18 cellular contexts compared by ENCODE assay signal in genomic region chr2:7022956-7023467, GRCh38.
DNase-seq lines count a peak whose midpoint lies in the region; ATAC-seq and TF ChIP-seq lines count a peak whose summit lies in the region.
"Had no signal": no experiment of that assay in that cellular context is flagged by ENCODE, and none has a peak within 500 bp of the region (broad histone marks: within the 10 kb centered on the region; RNA-seq: fewer than 3 reads in every experiment).

No MANE protein-coding gene starts in this region.

- H3K4me2 ChIP-seq in hepatocyte (peak overlapping the region; percentile 4), GM23338 (no peak overlapping the region)

- peak; percentile 45 for DNase-seq in DMS79 treated with DMSO at 0.1 percent for 48 hours (lab: John Stamatoyannopoulos, UW)
- DNase-seq in DMS79 (lab: John Stamatoyannopoulos, UW) = no peak
- no peak for DNase-seq in hepatocyte (ENCODE audit: low spot score)
- no peak for DNase-seq in substantia nigra (lab: John Stamatoyannopoulos, UW)
- DNase-seq in GM23338 (ENCODE audit: low spot score) = no peak
- no peak for DNase-seq in C1 segment of cervical spinal cord (lab: John Stamatoyannopoulos, UW)
- DNase-seq in progenitor cell of endocrine pancreas (ENCODE audit: low spot score, unreplicated experiment) = no peak
- DNase-seq: activated CD4-positive, alpha-beta memory T cell treated with anti-CD3 and anti-CD28 coated beads, Interleukin-2, amount 10 ng/mL, durations not matched to agents 7 days and 5 days; activated naive CD4-positive, alpha-beta T cell treated with anti-CD3 and anti-CD28 coated beads, Interleukin-2, amount 10 ng/mL, durations not matched to agents 7 days and 5 days; activated T-cell treated with anti-CD3 and anti-CD28 coated beads, Interleukin-2, amount 50 U/mL, for 24 hours; lower lobe of right lung; NCI-H146; NCI-H226 had no signal

- H4K20me1 ChIP-seq in hepatocyte (ENCODE audit: insufficient read depth, poor library complexity, severe bottlenecking) (no peaks in the 10 kb centered on the region), GM23338 (replicated peaks; ENCODE audit: insufficient read depth) (no peaks in the 10 kb centered on the region)

- no peaks in the 10 kb centered on the region for H3K9me3 Mint-ChIP-seq in GM23338
- no peaks in the 10 kb centered on the region for H3K9me3 Mint-ChIP-seq in progenitor cell of endocrine pancreas (ENCODE audit: low read depth)
- H3K9me3 Mint-ChIP-seq: activated CD4-positive, alpha-beta memory T cell treated with anti-CD3 and anti-CD28 coated beads, Interleukin-2, amount 10 ng/mL, durations not matched to agents 7 days and 5 days; activated naive CD4-positive, alpha-beta T cell treated with anti-CD3 and anti-CD28 coated beads, Interleukin-2, amount 10 ng/mL, durations not matched to agents 7 days and 5 days; activated T-cell treated with anti-CD3 and anti-CD28 coated beads, Interleukin-2, amount 50 U/mL, for 24 hours; CD14-positive monocyte had no signal

- TF ChIP-seq CTCF in hepatocyte (IDR thresholded peaks at IDR 0.05; ENCODE audit: poor library complexity) (no peak), GM23338 (conservative IDR thresholded peaks at IDR 0.05; ENCODE audit: low read depth in 2 of 2) (no peak), progenitor cell of endocrine pancreas (IDR thresholded peaks at IDR 0.05; ENCODE audit: unreplicated experiment) (no peak)

- no peaks in the 10 kb centered on the region for H3F3A ChIP-seq in GM23338 (replicated peaks; ENCODE audit: low read depth)

- peaks cover 21% of the 10 kb centered on the region for H3K4me1 ChIP-seq in hepatocyte (ENCODE audit: insufficient read depth)
- H3K4me1 ChIP-seq in GM23338 (ENCODE audit: insufficient read depth) = no peaks in the 10 kb centered on the region

- H3K79me2 ChIP-seq in hepatocyte (no peaks in the 10 kb centered on the region), GM23338 (replicated peaks; ENCODE audit: insufficient read depth) (no peaks in the 10 kb centered on the region)

- H3K27me3 Mint-ChIP-seq in GM23338 (ENCODE audit: insufficient read depth, low read depth, poor library complexity) = peaks cover 3% of the 10 kb centered on the region
- no peaks in the 10 kb centered on the region for H3K27me3 Mint-ChIP-seq in progenitor cell of endocrine pancreas
- H3K27me3 Mint-ChIP-seq: activated CD4-positive, alpha-beta memory T cell treated with anti-CD3 and anti-CD28 coated beads, Interleukin-2, amount 10 ng/mL, durations not matched to agents 7 days and 5 days; activated naive CD4-positive, alpha-beta T cell treated with anti-CD3 and anti-CD28 coated beads, Interleukin-2, amount 10 ng/mL, durations not matched to agents 7 days and 5 days; activated T-cell treated with anti-CD3 and anti-CD28 coated beads, Interleukin-2, amount 50 U/mL, for 24 hours had no signal

- no peak overlapping the region for H3K4me3 ChIP-seq in hepatocyte
- H3K4me3 ChIP-seq in GM23338 = no peak overlapping the region
- H3K4me3 ChIP-seq: lower lobe of right lung, thoracic aorta had no signal

- no peak overlapping the region for H3K4me3 Mint-ChIP-seq in GM23338
- no peak overlapping the region for H3K4me3 Mint-ChIP-seq in progenitor cell of endocrine pancreas (ENCODE audit: low read depth)
- H3K4me3 Mint-ChIP-seq: activated CD4-positive, alpha-beta memory T cell treated with anti-CD3 and anti-CD28 coated beads, Interleukin-2, amount 10 ng/mL, durations not matched to agents 7 days and 5 days; activated naive CD4-positive, alpha-beta T cell treated with anti-CD3 and anti-CD28 coated beads, Interleukin-2, amount 10 ng/mL, durations not matched to agents 7 days and 5 days; activated T-cell treated with anti-CD3 and anti-CD28 coated beads, Interleukin-2, amount 50 U/mL, for 24 hours; CD14-positive monocyte had no signal

- H3K36me3 ChIP-seq in hepatocyte (replicated peaks; ENCODE audit: insufficient read depth, low read depth) = no peaks in the 10 kb centered on the region
- no peaks in the 10 kb centered on the region for H3K36me3 ChIP-seq in GM23338 (ENCODE audit: insufficient read depth)
- H3K36me3 ChIP-seq: thoracic aorta had no signal

- no peak overlapping the region for H3K27ac Mint-ChIP-seq in GM23338
- H3K27ac Mint-ChIP-seq in progenitor cell of endocrine pancreas = no peak overlapping the region
- H3K27ac Mint-ChIP-seq: activated CD4-positive, alpha-beta memory T cell treated with anti-CD3 and anti-CD28 coated beads, Interleukin-2, amount 10 ng/mL, durations not matched to agents 7 days and 5 days; activated naive CD4-positive, alpha-beta T cell treated with anti-CD3 and anti-CD28 coated beads, Interleukin-2, amount 10 ng/mL, durations not matched to agents 7 days and 5 days; activated T-cell treated with anti-CD3 and anti-CD28 coated beads, Interleukin-2, amount 50 U/mL, for 24 hours had no signal

- peaks cover 2% of the 10 kb centered on the region for H3K4me1 Mint-ChIP-seq in GM23338
- H3K4me1 Mint-ChIP-seq in progenitor cell of endocrine pancreas (ENCODE audit: low read depth) = peaks cover 13% of the 10 kb centered on the region
- H3K4me1 Mint-ChIP-seq: activated CD4-positive, alpha-beta memory T cell treated with anti-CD3 and anti-CD28 coated beads, Interleukin-2, amount 10 ng/mL, durations not matched to agents 7 days and 5 days; CD14-positive monocyte had no signal

- H3K9me2 ChIP-seq in hepatocyte (replicated peaks; ENCODE audit: insufficient read depth) = no peaks in the 10 kb centered on the region
- H3K9me2 ChIP-seq in GM23338 (ENCODE audit: insufficient read depth) = no peaks in the 10 kb centered on the region

- H2AFZ ChIP-seq in hepatocyte (no peak overlapping the region), GM23338 (no peak overlapping the region)

- 77% methylated on average over 7 of the region's 7 CpGs for WGBS in hepatocyte (ENCODE audit: low lambda C conversion rate, missing lambda C conversion rate)

- H3K27me3 ChIP-seq in hepatocyte (no peaks in the 10 kb centered on the region), GM23338 (ENCODE audit: insufficient read depth) (no peaks in the 10 kb centered on the region)

- H3K9me3 ChIP-seq in hepatocyte (ENCODE audit: low read depth) = no peaks in the 10 kb centered on the region
- H3K9me3 ChIP-seq: lower lobe of right lung, thoracic aorta had no signal

- H3K36me3 Mint-ChIP-seq in GM23338 (ENCODE audit: low read depth) = peaks cover 5% of the 10 kb centered on the region; the same call in 1 of the 3 replicates
- H3K36me3 Mint-ChIP-seq in progenitor cell of endocrine pancreas (ENCODE audit: insufficient read depth) = peaks cover 25% of the 10 kb centered on the region

- no peak for ATAC-seq in GM23338

- H3K27ac ChIP-seq in angular gyrus (ENCODE audit: low read depth, low read length) (peak overlapping the region; percentile 78), hepatocyte (no peak overlapping the region), substantia nigra (ENCODE audit: low read depth, low read length, poor library complexity, severe bottlenecking) (peak overlapping the region; percentile 54), GM23338 (ENCODE audit: low read depth) (no peak overlapping the region)
- H3K27ac ChIP-seq: 22Rv1, lower lobe of right lung, RWPE1, thoracic aorta had no signal

TF ChIP-seq in GM23338, 12 proteins besides CTCF, POLR2A, EP300 and RAD21 (continues in another document):
- TF ChIP-seq NANOG (IDR thresholded peaks at IDR 0.05; ENCODE audit: borderline replicate concordance) (no peak), JUNB (IDR thresholded peaks at IDR 0.05; ENCODE audit: unreplicated experiment) (no peak), REST (IDR thresholded peaks at IDR 0.05; ENCODE audit: unreplicated experiment) (no peak), CREB1 (CRISPR knock-in tag; IDR thresholded peaks at IDR 0.05; ENCODE audit: low read depth) (no peak), EZH2phosphoT487 (IDR thresholded peaks at IDR 0.05; ENCODE audit: unreplicated experiment) (no peak)

Comparison
In these comparisons a context has a peak if more than half of its experiments do, and no peak if none do; other contexts are left out.
1. H3K27ac ChIP-seq: peak in angular gyrus (single experiment) and substantia nigra (single experiment); none in hepatocyte (single experiment) and GM23338 (single experiment).